In genomic region chr15:28169361-28169760, GRCh38 we compare ENCODE assay signal across 14 cellular contexts.
DNase-seq lines count a peak whose midpoint lies in the region; ATAC-seq and TF ChIP-seq lines count a peak whose summit lies in the region.
"Had no signal": no experiment of that assay in that cellular context is flagged by ENCODE, and none has a peak within 500 bp of the region (broad histone marks: within the 10 kb centered on the region; RNA-seq: fewer than 3 reads in every experiment).

No MANE protein-coding gene starts in this region.

- no peaks in the 10 kb centered on the region for H3K9me2 ChIP-seq in MM.1S (replicated peaks; ENCODE audit: insufficient read depth, low read length)

- H4K20me1 ChIP-seq in neural progenitor cell (ENCODE audit: low read depth) (no peaks in the 10 kb centered on the region), MM.1S (ENCODE audit: insufficient read depth, low read length) (no peaks in the 10 kb centered on the region)

- H3K4me3 Mint-ChIP-seq in WTC11, result no peak overlapping the region
- H3K4me3 Mint-ChIP-seq in neural progenitor cell, result no peak overlapping the region
- H3K4me3 Mint-ChIP-seq: CD4-positive, alpha-beta memory T cell had no signal

- H3F3A ChIP-seq in neural progenitor cell (ENCODE audit: low read depth), result peaks cover 16% of the 10 kb centered on the region
- H3F3A ChIP-seq in MM.1S (ENCODE audit: insufficient read depth, low read length), result no peaks in the 10 kb centered on the region

- H3K4me1 Mint-ChIP-seq in WTC11 (peaks cover 13% of the 10 kb centered on the region), neural progenitor cell (peaks cover 8% of the 10 kb centered on the region)

- H3K27ac ChIP-seq in HUES48 (ENCODE audit: low read depth, low read length) (peak overlapping the region; percentile 78), neural progenitor cell (peak overlapping the region; percentile 91), upper lobe of left lung (no peak overlapping the region), MM.1S (ENCODE audit: low read length) (no peak overlapping the region)
- H3K27ac ChIP-seq: C4-2B had no signal

- H3K9me3 Mint-ChIP-seq in WTC11, result no peaks in the 10 kb centered on the region
- no peaks in the 10 kb centered on the region for H3K9me3 Mint-ChIP-seq in neural progenitor cell
- H3K9me3 Mint-ChIP-seq: CD4-positive, alpha-beta memory T cell had no signal

- TF ChIP-seq CTCF in WTC11 (IDR thresholded peaks at IDR 0.05) (no peak), neural progenitor cell (IDR thresholded peaks at IDR 0.05) (no peak), upper lobe of left lung (IDR thresholded peaks at IDR 0.05) (no peak), MM.1S (IDR thresholded peaks at IDR 0.05; ENCODE audit: low read length) (no peak)

- no peak for TF ChIP-seq POLR2A in upper lobe of left lung (IDR thresholded peaks at IDR 0.05)

- no peak for TF ChIP-seq EP300 in upper lobe of left lung (IDR thresholded peaks at IDR 0.05)

- H3K36me3 ChIP-seq in HUES48 (ENCODE audit: control insufficient read depth, insufficient read depth, low read length), result peaks cover 72% of the 10 kb centered on the region
- H3K36me3 ChIP-seq in neural progenitor cell, result peaks cover 7% of the 10 kb centered on the region
- H3K36me3 ChIP-seq in upper lobe of left lung, result peaks cover 8 to 58% (median 45%) of the 10 kb centered on the region in 4 donors
- 0 out of 2 replicates have a peak, but pooled peaks cover 2% of the 10 kb centered on the region for H3K36me3 ChIP-seq in MM.1S (replicated peaks; ENCODE audit: insufficient read depth, low read length)

- peak overlapping the region; percentile 79 for H3K27ac Mint-ChIP-seq in WTC11
- no peak overlapping the region for H3K27ac Mint-ChIP-seq in neural progenitor cell
- H3K27ac Mint-ChIP-seq: CD4-positive, alpha-beta memory T cell had no signal

- H3K4me2 ChIP-seq in neural progenitor cell (peak overlapping the region; percentile 40), MM.1S (ENCODE audit: low read depth, low read length) (no peak overlapping the region)

- peaks cover 8% of the 10 kb centered on the region for H3K4me1 ChIP-seq in HUES48 (ENCODE audit: control insufficient read depth, insufficient read depth, low read length)
- peaks cover 21% of the 10 kb centered on the region for H3K4me1 ChIP-seq in neural progenitor cell
- H3K4me1 ChIP-seq in upper lobe of left lung, result no peaks in the 10 kb centered on the region
- H3K4me1 ChIP-seq in MM.1S (ENCODE audit: low read length), result no peaks in the 10 kb centered on the region
- H3K4me1 ChIP-seq: BE2C had no signal

- no peak for ATAC-seq in WTC11
- no peak for ATAC-seq in upper lobe of left lung (ENCODE audit: low FRiP score in 2 of 2)
- ATAC-seq: HCT116 had no signal

- POLR2A ChIA-PET in WTC11 (lab: Charles Lee), result no interaction called here

- H2AFZ ChIP-seq in neural progenitor cell (replicated peaks) (no peak overlapping the region), MM.1S (ENCODE audit: low read length) (no peak overlapping the region)

- H3K27me3 Mint-ChIP-seq in WTC11 (ENCODE audit: low read depth) (no peaks in the 10 kb centered on the region), neural progenitor cell (ENCODE audit: insufficient read depth, low read depth) (no peaks in the 10 kb centered on the region)
- H3K27me3 Mint-ChIP-seq: CD4-positive, alpha-beta memory T cell had no signal

- H3K36me3 Mint-ChIP-seq in WTC11 (peaks cover 77% of the 10 kb centered on the region), neural progenitor cell (peaks cover 54% of the 10 kb centered on the region)

- H3K27me3 ChIP-seq in HUES48 (ENCODE audit: control insufficient read depth, insufficient read depth, low read length) (no peaks in the 10 kb centered on the region), neural progenitor cell (no peaks in the 10 kb centered on the region), upper lobe of left lung (no peaks in the 10 kb centered on the region), MM.1S (replicated peaks; ENCODE audit: insufficient read depth, low read length) (no peaks in the 10 kb centered on the region)
- H3K27me3 ChIP-seq: BE2C had no signal

- WGBS in upper lobe of left lung, 2 donors, result 82 to 83% methylated on average over 3 of the region's 3 CpGs

- H3K9me3 ChIP-seq in HUES48 (ENCODE audit: control insufficient read depth, insufficient read depth, low read length) (no peaks in the 10 kb centered on the region), neural progenitor cell (ENCODE audit: low read depth) (no peaks in the 10 kb centered on the region), upper lobe of left lung (no peaks in the 10 kb centered on the region), MM.1S (replicated peaks; ENCODE audit: insufficient read depth, low read length) (no peaks in the 10 kb centered on the region)
- H3K9me3 ChIP-seq: BE2C had no signal

- peak; percentile 3 for DNase-seq in NCI-H748 (lab: John Stamatoyannopoulos, UW; ENCODE audit: unreplicated experiment)
- no peak for DNase-seq in NCI-H748 treated with DMSO at 0.1 percent for 48 hours (lab: John Stamatoyannopoulos, UW)
- no peak for DNase-seq in WTC11 (ENCODE audit: low spot score)
- DNase-seq in neural progenitor cell (ENCODE audit: low spot score), result no peak
- DNase-seq in upper lobe of left lung, result no peak
- DNase-seq in MM.1S, result no peak
- DNase-seq: BE2C; CD4-positive, alpha-beta memory T cell; DMS79 treated with DMSO at 0.1 percent for 48 hours; EL; GDM1 had no signal

- CTCF ChIA-PET in WTC11 (lab: Charles Lee), result no interaction called here

- no peak overlapping the region for H3K9ac ChIP-seq in HUES48 (ENCODE audit: low read depth, low read length)
- H3K9ac ChIP-seq in neural progenitor cell, result no peak overlapping the region
- H3K9ac ChIP-seq in MM.1S (ENCODE audit: low read length), result no peak overlapping the region

- H3K4me3 ChIP-seq in HUES48 (ENCODE audit: low read depth, low read length) (no peak overlapping the region), neural progenitor cell (no peak overlapping the region), upper lobe of left lung (no peak overlapping the region), MM.1S (ENCODE audit: low read length) (no peak overlapping the region)

- H3K79me2 ChIP-seq in neural progenitor cell (ENCODE audit: low read depth) (no peaks in the 10 kb centered on the region), MM.1S (ENCODE audit: low read length) (no peaks in the 10 kb centered on the region)

TF ChIP-seq in WTC11, 78 proteins besides CTCF, POLR2A, EP300 and RAD21 (continues in another document):
- TF ChIP-seq, protein P1, sequence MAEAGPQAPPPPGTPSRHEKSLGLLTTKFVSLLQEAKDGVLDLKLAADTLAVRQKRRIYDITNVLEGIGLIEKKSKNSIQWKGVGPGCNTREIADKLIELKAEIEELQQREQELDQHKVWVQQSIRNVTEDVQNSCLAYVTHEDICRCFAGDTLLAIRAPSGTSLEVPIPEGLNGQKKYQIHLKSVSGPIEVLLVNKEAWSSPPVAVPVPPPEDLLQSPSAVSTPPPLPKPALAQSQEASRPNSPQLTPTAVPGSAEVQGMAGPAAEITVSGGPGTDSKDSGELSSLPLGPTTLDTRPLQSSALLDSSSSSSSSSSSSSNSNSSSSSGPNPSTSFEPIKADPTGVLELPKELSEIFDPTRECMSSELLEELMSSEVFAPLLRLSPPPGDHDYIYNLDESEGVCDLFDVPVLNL (CRISPR knock-in tag; IDR thresholded peaks at IDR 0.05; ENCODE audit: borderline replicate concordance, low read depth), result no peak
- TF ChIP-seq HMGXB4 (CRISPR knock-in tag; IDR thresholded peaks at IDR 0.05) (no peak), ESRRA (CRISPR knock-in tag; IDR thresholded peaks at IDR 0.05; ENCODE audit: borderline replicate concordance) (no peak), ZNF423 (CRISPR knock-in tag; IDR thresholded peaks at IDR 0.05) (no peak), NFATC4 (CRISPR knock-in tag; IDR thresholded peaks at IDR 0.05) (no peak), NR3C1 (CRISPR knock-in tag; conservative IDR thresholded peaks at IDR 0.05; ENCODE audit: low read depth) (no peak), AFF4 (CRISPR knock-in tag; IDR thresholded peaks at IDR 0.05; ENCODE audit: borderline replicate concordance) (no peak)

Comparison
In these comparisons a context has a peak if more than half of its experiments do, and no peak if none do; other contexts are left out.
1. H3K27ac ChIP-seq: peak in HUES48 (single experiment) and neural progenitor cell (single experiment); none in upper lobe of left lung (0 of 4) and MM.1S (single experiment).